In the genomic region with DNA sequence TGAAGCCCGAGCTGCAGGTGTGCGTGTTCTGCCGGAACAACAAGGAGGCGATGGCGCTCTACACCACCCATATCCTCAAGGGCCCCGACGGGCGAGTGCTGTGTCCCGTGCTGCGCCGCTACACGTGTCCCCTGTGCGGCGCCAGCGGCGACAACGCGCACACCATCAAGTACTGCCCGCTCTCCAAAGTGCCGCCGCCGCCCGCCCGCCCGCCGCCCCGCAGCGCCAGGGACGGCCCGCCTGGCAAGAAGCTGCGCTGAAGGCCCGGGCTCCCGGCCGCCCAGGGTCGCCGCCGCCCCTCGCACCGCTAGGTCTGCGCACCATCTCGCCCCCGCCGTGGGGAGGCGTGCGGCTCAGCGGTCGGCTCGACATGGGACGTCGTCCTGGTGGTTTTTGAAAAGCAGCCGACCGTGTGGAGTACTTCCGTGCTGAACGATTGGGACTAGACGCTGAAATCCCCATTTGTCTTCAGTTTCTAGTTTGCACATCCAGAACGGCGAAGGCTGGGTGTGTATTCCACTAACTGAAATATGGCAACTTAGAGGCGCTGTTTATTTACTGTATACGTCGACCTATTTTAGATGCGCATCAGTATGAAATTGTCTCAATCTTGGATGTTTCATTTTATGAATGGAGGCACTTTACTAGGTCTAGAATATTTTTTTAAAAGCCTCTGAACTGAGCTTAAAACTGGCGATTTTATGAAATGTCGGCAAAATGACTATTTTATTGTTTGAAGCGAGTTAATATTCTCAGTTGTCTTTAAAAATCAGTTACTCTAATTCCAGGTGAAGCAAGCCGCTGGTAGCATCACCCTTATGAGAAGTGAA, we compare ENCODE assay signal across 8 cellular contexts. TPM values are rescaled to one million over a fixed set of nuclear protein-coding genes. Genes with fewer than 3 reads are reported as not detected.
A peak's percentile ranks its signal among the peaks of the same experiment; 100 is the strongest.
DNase-seq lines count a peak whose midpoint lies in the region; ATAC-seq and TF ChIP-seq lines count a peak whose summit lies in the region.

No MANE protein-coding gene starts in this region.

- H3K27ac ChIP-seq in CD4-positive, CD25-positive, alpha-beta regulatory T cell (ENCODE audit: insufficient read depth, low read length, poor library complexity, severe bottlenecking): no peak overlapping the region

- peak overlapping the region; percentile 71 for H3K9ac ChIP-seq in NT2/D1 (ENCODE audit: insufficient read length, low read depth)

- H3K27me3 ChIP-seq in CD4-positive, CD25-positive, alpha-beta regulatory T cell (ENCODE audit: control insufficient read depth, insufficient read depth, low read length): no peaks in the 10 kb centered on the region
- H3K27me3 ChIP-seq in NT2/D1 (ENCODE audit: insufficient read depth, insufficient read length): no peaks in the 10 kb centered on the region

- no peak overlapping the region for H3K27ac Mint-ChIP-seq in CD4-positive, CD25-positive, alpha-beta regulatory T cell
- H3K27ac Mint-ChIP-seq in osteocyte (ENCODE audit: unreplicated experiment): no peak overlapping the region

- peaks cover 25% of the 10 kb centered on the region for H3K27me3 Mint-ChIP-seq in CD4-positive, CD25-positive, alpha-beta regulatory T cell
- no peaks in the 10 kb centered on the region for H3K27me3 Mint-ChIP-seq in osteocyte (ENCODE audit: unreplicated experiment)

- no peaks in the 10 kb centered on the region for H3K9me3 ChIP-seq in CD4-positive, CD25-positive, alpha-beta regulatory T cell (ENCODE audit: control insufficient read depth in 2 of 2, low read length in 2 of 2)
- no peaks in the 10 kb centered on the region for H3K9me3 ChIP-seq in NT2/D1 (ENCODE audit: insufficient read depth, low read length)

- H3K4me1 ChIP-seq in CD4-positive, CD25-positive, alpha-beta regulatory T cell (ENCODE audit: control insufficient read depth, insufficient read depth, low read length, poor library complexity, severe bottlenecking): peaks cover 12% of the 10 kb centered on the region
- H3K4me1 ChIP-seq in NT2/D1 (ENCODE audit: insufficient read depth, insufficient read length): peaks cover 10% of the 10 kb centered on the region

- peaks cover 8 to 36% (median 18%) of the 10 kb centered on the region in 4 donors for H3K4me1 Mint-ChIP-seq in CD4-positive, CD25-positive, alpha-beta regulatory T cell
- H3K4me1 Mint-ChIP-seq in osteocyte (ENCODE audit: unreplicated experiment): peaks cover 44% of the 10 kb centered on the region

- peaks cover 25% of the 10 kb centered on the region for H3K36me3 ChIP-seq in CD4-positive, CD25-positive, alpha-beta regulatory T cell (ENCODE audit: control insufficient read depth, insufficient read depth, low read length)
- peaks cover 12% of the 10 kb centered on the region for H3K36me3 ChIP-seq in NT2/D1 (ENCODE audit: insufficient read depth, insufficient read length, low read length)

- peak; percentile 56 to 69 for ATAC-seq in CD4-positive, CD25-positive, alpha-beta regulatory T cell (ENCODE audit: low read depth in 2 of 2)
- ATAC-seq in GM19023 (IDR thresholded peaks at IDR 0.05; ENCODE audit: unreplicated experiment) (peak; percentile 48), HG03108 (IDR thresholded peaks at IDR 0.05; ENCODE audit: unreplicated experiment) (peak; percentile 55)

- peak overlapping the region; percentile 66 for H3K4me3 ChIP-seq in CD4-positive, CD25-positive, alpha-beta regulatory T cell (ENCODE audit: low read depth, low read length)
- peak overlapping the region; percentile 44 for H3K4me3 ChIP-seq in NT2/D1 (ENCODE audit: insufficient read length, low read depth)
- peak overlapping the region; percentile 43 for H3K4me3 ChIP-seq in fibroblast of pulmonary artery (replicated peaks; ENCODE audit: low read depth, low read length)

- H3K36me3 Mint-ChIP-seq in CD4-positive, CD25-positive, alpha-beta regulatory T cell: peaks cover 11% of the 10 kb centered on the region
- H3K36me3 Mint-ChIP-seq in osteocyte (ENCODE audit: unreplicated experiment): peaks cover 17% of the 10 kb centered on the region

- H3K9me3 Mint-ChIP-seq in CD4-positive, CD25-positive, alpha-beta regulatory T cell: no peaks in the 10 kb centered on the region
- no peaks in the 10 kb centered on the region for H3K9me3 Mint-ChIP-seq in osteocyte (ENCODE audit: unreplicated experiment)

- H3K4me3 Mint-ChIP-seq in CD4-positive, CD25-positive, alpha-beta regulatory T cell: peak overlapping the region; percentile 80 to 89 (median 80)
- H3K4me3 Mint-ChIP-seq in osteocyte (ENCODE audit: unreplicated experiment): peak overlapping the region; percentile 71

- TF ChIP-seq CTCF in fibroblast of pulmonary artery (IDR thresholded peaks at IDR 0.05; ENCODE audit: low read length, missing control alignments): no peak
- TF ChIP-seq CTCF in osteocyte (IDR thresholded peaks at IDR 0.05): peak; percentile 10

- peak; percentile 25 to 87 (median 44) for DNase-seq in CD4-positive, CD25-positive, alpha-beta regulatory T cell
- DNase-seq in NT2/D1 (ENCODE audit: low read depth, low spot score): peak; percentile 27
- DNase-seq in activated T-cell treated with anti-CD3 and anti-CD28 coated beads for 48 hours (ENCODE audit: low read depth): peak; percentile 59
- DNase-seq in fibroblast of pulmonary artery (ENCODE audit: low read depth): peak; percentile 49
- peak; percentile 85 for DNase-seq in osteocyte (ENCODE audit: extremely low spot score, unreplicated experiment)
- DNase-seq in cerebellar nuclear complex (lab: John Stamatoyannopoulos, UW): no peak

RNA-seq across cellular contexts. Expression of a gene that starts 1.1 kb away (rescaled TPM):
- total RNA-seq in CD4-positive, CD25-positive, alpha-beta regulatory T cell: 0.27 TPM
- polyA plus RNA-seq in CD4-positive, CD25-positive, alpha-beta regulatory T cell: not detected
- total RNA-seq in osteocyte: 9.1 and 9.6 TPM in 2 replicates

RNA-seq across cellular contexts. Expression of a gene that starts 50.0 kb away (rescaled TPM):
- total RNA-seq in CD4-positive, CD25-positive, alpha-beta regulatory T cell: 203 TPM
- 10 to 100 TPM; 66.4 to 74.8 (median 68.6) TPM for polyA plus RNA-seq in CD4-positive, CD25-positive, alpha-beta regulatory T cell
- total RNA-seq in osteocyte: 146 and 147 TPM in 2 replicates

Comparison
In these comparisons a context has a peak if more than half of its experiments do, and no peak if none do; other contexts are left out.
1. DNase-seq: peak in CD4-positive, CD25-positive, alpha-beta regulatory T cell (3 of 3), NT2/D1 (single experiment), activated T-cell treated with anti-CD3 and anti-CD28 coated beads for 48 hours (single experiment), fibroblast of pulmonary artery (single experiment) and osteocyte (single experiment); none in cerebellar nuclear complex (0 of 2).
2. Peak in every context shown above with its lines, with median percentiles within 50 percentile points of each other: ATAC-seq and H3K4me3 ChIP-seq.